Comparison of ENCODE assay signal across 17 cellular contexts in genomic region chr6:161166677-161167076, GRCh38.
A peak's percentile ranks its signal among the peaks of the same experiment; 100 is the strongest.
DNase-seq lines count a peak whose midpoint lies in the region; ATAC-seq and TF ChIP-seq lines count a peak whose summit lies in the region.
"Had no signal": no experiment of that assay in that cellular context is flagged by ENCODE, and none has a peak within 500 bp of the region (broad histone marks: within the 10 kb centered on the region; RNA-seq: fewer than 3 reads in every experiment).

No MANE protein-coding gene starts in this region.

- DNase-seq in WTC11 (ENCODE audit: low spot score) = no peak
- no peak for DNase-seq in dorsolateral prefrontal cortex
- DNase-seq in nephron progenitor cell = no peak
- no peak for DNase-seq in substantia nigra (lab: John Stamatoyannopoulos, UW)
- DNase-seq in psoas muscle = no peak
- DNase-seq in NCI-H1092 (lab: John Stamatoyannopoulos, UW) = no peak
- DNase-seq in DMS153 (lab: John Stamatoyannopoulos, UW) = no peak
- DNase-seq in spleen = no peak
- DNase-seq: C1 segment of cervical spinal cord; Calu3; CD4-positive, alpha-beta T cell; DMS 273 treated with DMSO at 0.1 percent for 48 hours; EL had no signal

- ATAC-seq in WTC11 = no peak
- ATAC-seq in psoas muscle = no peak
- ATAC-seq: HCT116 had no signal

- no peaks in the 10 kb centered on the region for H3K4me1 ChIP-seq in psoas muscle
- H3K4me1 ChIP-seq in spleen = peaks cover 0 to 27% (median 15%) of the 10 kb centered on the region in 6 donors

- H3K9me3 ChIP-seq in psoas muscle (no peaks in the 10 kb centered on the region), spleen (no peaks in the 10 kb centered on the region)

- H3K27ac ChIP-seq in dorsolateral prefrontal cortex (peak overlapping the region in 45 of 59 donors; percentile 2 to 84 (median 51)), substantia nigra (ENCODE audit: low read depth, low read length, poor library complexity, severe bottlenecking) (peak overlapping the region; percentile 54), psoas muscle (no peak overlapping the region), spleen (no peak overlapping the region)
- H3K27ac ChIP-seq: HL-60 had no signal

- H3K4me1 Mint-ChIP-seq in WTC11 (peaks cover 67% of the 10 kb centered on the region), nephron progenitor cell (peaks cover 14% of the 10 kb centered on the region)

- H3K36me3 ChIP-seq in psoas muscle (ENCODE audit: insufficient read depth in 1 of 2, low read depth in 1 of 2) (no peaks in the 10 kb centered on the region), spleen (peaks cover 0 to 47% (median 3%) of the 10 kb centered on the region in 6 donors)

- TF ChIP-seq POLR2A in spleen (IDR thresholded peaks at IDR 0.05) = no peak

- H3K27ac Mint-ChIP-seq in WTC11 = 0 out of 2 replicates have a peak overlapping the region, but pooled peaks have one; percentile 12
- peak overlapping the region; percentile 62 for H3K27ac Mint-ChIP-seq in nephron progenitor cell
- H3K27ac Mint-ChIP-seq: B cell; CD4-positive, alpha-beta T cell; IgD-negative memory B cell had no signal

- no peak for TF ChIP-seq CTCF in WTC11 (IDR thresholded peaks at IDR 0.05)
- peak in 7 of 56 donors; percentile 4 to 43 (median 20) for TF ChIP-seq CTCF in dorsolateral prefrontal cortex (IDR thresholded peaks at IDR 0.05 in 54 of 56, conservative IDR thresholded peaks at IDR 0.05 in 2 of 56; ENCODE audit: low read depth in 1 of 56, partially characterized antibody in 56 of 56)
- TF ChIP-seq CTCF in nephron progenitor cell (IDR thresholded peaks at IDR 0.05) = no peak
- TF ChIP-seq CTCF in psoas muscle (IDR thresholded peaks at IDR 0.05) = no peak
- no peak for TF ChIP-seq CTCF in spleen (IDR thresholded peaks at IDR 0.05 in 8 of 11, conservative IDR thresholded peaks at IDR 0.05 in 3 of 11)

- intact Hi-C loops in dorsolateral prefrontal cortex (cut with DNase I) (loop anchor here in 1 of 2 donors (5.0 kb wide), 1 partner anchor 61 kb away; no protein-coding TSS in a partner anchor), psoas muscle (cut with DNase I) (loop anchor here in 1 of 2 donors (10.0 kb wide), 1 partner anchor 208 kb away; no protein-coding TSS in a partner anchor), spleen (cut with DNase I; ENCODE audit: low total_unique reads) (no loop called here)

- CTCF ChIA-PET in WTC11 (lab: Charles Lee) = interaction anchor here (1.0 to 2.0 kb wide), 2 partner anchors 187 to 204 kb away, joined by 3 to 8 read pairs; no protein-coding TSS in a partner anchor

- no peak overlapping the region for H3K4me3 Mint-ChIP-seq in WTC11
- no peak overlapping the region for H3K4me3 Mint-ChIP-seq in nephron progenitor cell
- H3K4me3 Mint-ChIP-seq: B cell; CD4-positive, alpha-beta T cell; IgD-negative memory B cell had no signal

- H3K36me3 Mint-ChIP-seq in WTC11 (peaks cover 37% of the 10 kb centered on the region), nephron progenitor cell (ENCODE audit: low read depth) (peaks cover 75% of the 10 kb centered on the region)

- WGBS in psoas muscle, 3 donors = 92 to 94% (median 94%) methylated on average over 5 of the region's 5 CpGs
- 92 to 97% (median 96%) methylated on average over 5 of the region's 5 CpGs for WGBS in spleen, 5 donors

- H3K9me3 Mint-ChIP-seq in WTC11 = peaks cover 6% of the 10 kb centered on the region; the same call in 1 of the 2 replicates
- peaks cover 12% of the 10 kb centered on the region for H3K9me3 Mint-ChIP-seq in nephron progenitor cell
- H3K9me3 Mint-ChIP-seq: CD4-positive, alpha-beta T cell; IgD-negative memory B cell had no signal

- H3K27me3 Mint-ChIP-seq in WTC11 (ENCODE audit: low read depth) = no peaks in the 10 kb centered on the region
- H3K27me3 Mint-ChIP-seq in nephron progenitor cell (ENCODE audit: low read depth, poor library complexity) = peaks cover 3% of the 10 kb centered on the region
- H3K27me3 Mint-ChIP-seq: B cell; CD4-positive, alpha-beta T cell; IgD-negative memory B cell had no signal

- POLR2A ChIA-PET in WTC11 (lab: Charles Lee) = no interaction called here

- H3K27me3 ChIP-seq in dorsolateral prefrontal cortex (no peaks in the 10 kb centered on the region), psoas muscle (ENCODE audit: insufficient read depth in 3 of 3, low read length in 2 of 3) (no peaks in the 10 kb centered on the region), spleen (replicated peaks in 1 of 7) (no peaks in the 10 kb centered on the region)

- H3K4me3 ChIP-seq in dorsolateral prefrontal cortex (no peak overlapping the region), psoas muscle (no peak overlapping the region), spleen (no peak overlapping the region)

TF ChIP-seq in WTC11, 78 proteins besides CTCF, POLR2A, EP300 and RAD21 (continues in another document):
- TF ChIP-seq ARID4B (CRISPR knock-in tag; IDR thresholded peaks at IDR 0.05; ENCODE audit: borderline replicate concordance) (no peak), GTF2I (CRISPR knock-in tag; conservative IDR thresholded peaks at IDR 0.05) (no peak), JAZF1 (CRISPR knock-in tag; IDR thresholded peaks at IDR 0.05) (no peak), NR2C2 (CRISPR knock-in tag; IDR thresholded peaks at IDR 0.05) (no peak), ZNF532 (CRISPR knock-in tag; IDR thresholded peaks at IDR 0.05; ENCODE audit: borderline replicate concordance) (no peak), ZNF416 (CRISPR knock-in tag; IDR thresholded peaks at IDR 0.05) (no peak)

Comparison
In these comparisons a context has a peak if more than half of its experiments do, and no peak if none do; other contexts are left out.
1. H3K27ac ChIP-seq: peak in dorsolateral prefrontal cortex (45 of 59) and substantia nigra (single experiment); none in psoas muscle (single experiment) and spleen (0 of 8).